In the genomic region with DNA sequence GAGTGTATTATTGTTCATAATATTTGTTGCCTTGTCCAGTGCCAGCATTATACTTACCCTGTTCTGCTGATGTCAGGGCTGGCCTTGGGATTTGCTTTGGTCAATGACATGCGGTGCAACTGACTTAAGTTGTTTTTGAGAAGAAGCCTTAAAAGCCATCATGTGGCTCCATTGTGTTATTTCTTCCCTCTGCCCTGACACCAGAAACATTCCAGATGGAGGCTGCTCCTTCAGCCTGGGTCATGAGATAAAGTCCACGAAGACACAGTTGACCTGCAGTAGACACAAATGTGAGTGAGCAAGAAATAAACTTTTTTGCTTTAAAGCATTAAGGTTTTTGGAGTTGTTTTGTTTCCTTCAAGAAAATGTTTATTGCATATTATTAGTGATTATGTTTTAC, we compare ENCODE assay signal across 25 cellular contexts.
"Had no signal": no experiment of that assay in that cellular context is flagged by ENCODE, and none has a peak within 500 bp of the region (broad histone marks: within the 10 kb centered on the region; RNA-seq: fewer than 3 reads in every experiment).

No MANE protein-coding gene starts in this region.

- H3K4me3 Mint-ChIP-seq: memory B cell; mesothelial cell of epicardium; naive B cell; natural killer cell treated with Interleukin-12 subunit alpha and Interleukin-12 subunit beta and Interleukin-15 and Interleukin-18, amount 100 ng/mL, for 72 hours; neural crest cell; stimulated activated effector memory CD8-positive, alpha-beta T cell treated with anti-CD3 and anti-CD28 coated beads, Interleukin-12 subunit alpha, Interleukin-12 subunit beta, amount 100 ng/mL, for 72 hours had no signal

- H3K27ac ChIP-seq: gastrocnemius medialis, heart left ventricle, neutrophil, parathyroid adenoma, right lobe of liver, stomach, thyroid gland, vagina had no signal

- H3K36me3 Mint-ChIP-seq: memory B cell; mesothelial cell of epicardium; naive B cell; natural killer cell treated with Interleukin-12 subunit alpha and Interleukin-12 subunit beta and Interleukin-15 and Interleukin-18, amount 100 ng/mL, for 72 hours; stimulated activated effector memory CD8-positive, alpha-beta T cell treated with anti-CD3 and anti-CD28 coated beads, Interleukin-12 subunit alpha, Interleukin-12 subunit beta, amount 100 ng/mL, for 72 hours had no signal

- H3K9me3 ChIP-seq: gastrocnemius medialis, heart left ventricle, mucosa of descending colon, neutrophil, right lobe of liver, stomach, thyroid gland, vagina had no signal

- H3K9ac ChIP-seq: parathyroid adenoma had no signal

- H3K4me1 Mint-ChIP-seq: memory B cell; naive B cell; neural crest cell; stimulated activated effector memory CD8-positive, alpha-beta T cell treated with anti-CD3 and anti-CD28 coated beads, Interleukin-12 subunit alpha, Interleukin-12 subunit beta, amount 100 ng/mL, for 72 hours had no signal

- H3K27me3 Mint-ChIP-seq: progenitor cell of endocrine pancreas had no signal

- H3K9me3 Mint-ChIP-seq: memory B cell; mesothelial cell of epicardium; naive B cell; natural killer cell treated with Interleukin-12 subunit alpha and Interleukin-12 subunit beta and Interleukin-15 and Interleukin-18, amount 100 ng/mL, for 72 hours; neural crest cell; stimulated activated effector memory CD8-positive, alpha-beta T cell treated with anti-CD3 and anti-CD28 coated beads, Interleukin-12 subunit alpha, Interleukin-12 subunit beta, amount 100 ng/mL, for 72 hours had no signal

- H3K27me3 ChIP-seq: dorsolateral prefrontal cortex, gastrocnemius medialis, heart left ventricle, neutrophil, right lobe of liver, stomach, thyroid gland, vagina had no signal

- H3K27ac Mint-ChIP-seq: memory B cell; mesothelial cell of epicardium; natural killer cell treated with Interleukin-12 subunit alpha and Interleukin-12 subunit beta and Interleukin-15 and Interleukin-18, amount 100 ng/mL, for 72 hours; progenitor cell of endocrine pancreas; stimulated activated effector memory CD8-positive, alpha-beta T cell treated with anti-CD3 and anti-CD28 coated beads, Interleukin-12 subunit alpha, Interleukin-12 subunit beta, amount 100 ng/mL, for 72 hours had no signal

- DNase-seq: dorsolateral prefrontal cortex; effector CD4-positive, alpha-beta T cell; gastrocnemius medialis; heart left ventricle; left ventricle myocardium superior; mucosa of descending colon; naive B cell; right lobe of liver; stimulated activated CD4-positive, alpha-beta T cell treated with anti-CD3 and anti-CD28 coated beads, Interleukin-12 subunit alpha, Interleukin-12 subunit beta, amount 100 ng/mL, for 4 hours; stimulated activated CD4-positive, alpha-beta T cell treated with anti-CD3 and anti-CD28 coated beads, Interleukin-2, amount 100 ng/mL, for 24 hours; stimulated activated CD4-positive, alpha-beta T cell treated with anti-CD3 and anti-CD28 coated beads, Interleukin-4, amount 100 ng/mL, for 24 hours; stimulated activated naive CD4-positive, alpha-beta T cell treated with Interleukin-2 at 50 U/mL for 16 hours; stomach; thyroid gland; trophoblast cell had no signal

- H3K36me3 ChIP-seq: gastrocnemius medialis, heart left ventricle, neutrophil, right lobe of liver, stomach, thyroid gland, vagina had no signal

- H3K4me1 ChIP-seq: gastrocnemius medialis, parathyroid adenoma had no signal

- H3K4me3 ChIP-seq: dorsolateral prefrontal cortex, gastrocnemius medialis, heart left ventricle, lung, mucosa of descending colon, right lobe of liver, stomach, thyroid gland, vagina had no signal

- ATAC-seq: gastrocnemius medialis; heart left ventricle; left ventricle myocardium superior; mucosa of descending colon; natural killer cell treated with Interleukin-12 subunit alpha and Interleukin-12 subunit beta and Interleukin-15 and Interleukin-18, amount 100 ng/mL, for 72 hours; stimulated activated effector memory CD8-positive, alpha-beta T cell treated with anti-CD3 and anti-CD28 coated beads, Interleukin-12 subunit alpha, Interleukin-12 subunit beta, amount 100 ng/mL, for 72 hours had no signal

- H2AFZ ChIP-seq: parathyroid adenoma had no signal

- H3K79me2 ChIP-seq: parathyroid adenoma had no signal
